30 cellular contexts compared by ENCODE assay signal in genomic region chr4:7565483-7565882, GRCh38.
"Had no signal": no experiment of that assay in that cellular context is flagged by ENCODE, and none has a peak within 500 bp of the region (broad histone marks: within the 10 kb centered on the region; RNA-seq: fewer than 3 reads in every experiment).

No MANE protein-coding gene starts in this region.

- H3K27ac ChIP-seq: neural progenitor cell, ovary, parathyroid adenoma, psoas muscle, skin epidermis, suprapubic skin, testis, tibial artery, transverse colon, upper lobe of right lung, vagina had no signal

- ATAC-seq: naive thymus-derived CD8-positive, alpha-beta T cell; natural killer cell treated with Interleukin-12 subunit alpha and Interleukin-12 subunit beta and Interleukin-15 and Interleukin-18, amount 100 ng/mL, for 72 hours; psoas muscle; right cardiac atrium; sciatic nerve; stimulated activated memory B cell treated with anti-CD40 and anti-IgM and Interleukin-4, amounts not matched to agents 10 μg/mL and 1 μg/mL and 100 μg/mL, for 72 hours; stimulated activated naive CD8-positive, alpha-beta T cell treated with anti-CD3 and anti-CD28 coated beads, Interleukin-15, amount 100 ng/mL, for 72 hours; stimulated activated naive CD8-positive, alpha-beta T cell treated with anti-CD3 and anti-CD28 coated beads, Interleukin-15, Interleukin-2, amounts not matched to agents 100 U/mL and 50 U/mL, for 24 hours; upper lobe of right lung had no signal

- DNase-seq: naive thymus-derived CD8-positive, alpha-beta T cell; occipital lobe; ovary; psoas muscle; right cardiac atrium; spleen; stimulated activated CD4-positive, alpha-beta T cell treated with anti-CD3 and anti-CD28 coated beads, Interleukin-12 subunit alpha, Interleukin-12 subunit beta, amount 100 ng/mL, for 4 hours; stimulated activated CD4-positive, alpha-beta T cell treated with anti-CD3 and anti-CD28 coated beads, Interleukin-1b, Interleukin-23, amount 100 ng/mL, for 48 hours; stimulated activated CD4-positive, alpha-beta T cell treated with anti-CD3 and anti-CD28 coated beads, Interleukin-4, amount 100 ng/mL, for 1 hour; stimulated activated CD4-positive, alpha-beta T cell treated with anti-CD3 and anti-CD28 coated beads, Interleukin-4, amount 100 ng/mL, for 4 hours; stimulated activated CD8-positive, alpha-beta memory T cell treated with anti-CD3 and anti-CD28 coated beads, Interleukin-4, amount 100 ng/mL, for 48 hours; stimulated activated naive CD4-positive, alpha-beta T cell; stimulated activated naive CD8-positive, alpha-beta T cell treated with anti-CD3 and anti-CD28 coated beads, Interleukin-15, amount 100 ng/mL, for 72 hours; stimulated activated naive CD8-positive, alpha-beta T cell treated with anti-CD3 and anti-CD28 coated beads, Interleukin-15, Interleukin-2, amounts not matched to agents 100 U/mL and 50 U/mL, for 24 hours; substantia nigra; testis; tibial artery; transverse colon; upper lobe of right lung had no signal

- H3K27me3 Mint-ChIP-seq: natural killer cell treated with Interleukin-12 subunit alpha and Interleukin-12 subunit beta and Interleukin-15 and Interleukin-18, amount 100 ng/mL, for 72 hours; stimulated activated memory B cell treated with anti-CD40 and anti-IgM and Interleukin-4, amounts not matched to agents 10 μg/mL and 1 μg/mL and 100 μg/mL, for 72 hours; stimulated activated naive CD8-positive, alpha-beta T cell treated with anti-CD3 and anti-CD28 coated beads, Interleukin-15, amount 100 ng/mL, for 72 hours had no signal

- H3K9me3 ChIP-seq: ovary, psoas muscle, spleen, suprapubic skin, testis, tibial artery, transverse colon, upper lobe of right lung, vagina had no signal

- H3K79me2 ChIP-seq: parathyroid adenoma had no signal

- H3K4me1 Mint-ChIP-seq: naive thymus-derived CD8-positive, alpha-beta T cell; stimulated activated memory B cell treated with anti-CD40 and anti-IgM and Interleukin-4, amounts not matched to agents 10 μg/mL and 1 μg/mL and 100 μg/mL, for 72 hours; stimulated activated naive CD8-positive, alpha-beta T cell treated with anti-CD3 and anti-CD28 coated beads, Interleukin-15, amount 100 ng/mL, for 72 hours had no signal

- H3K9ac ChIP-seq: neural progenitor cell, parathyroid adenoma had no signal

- H3K9me3 Mint-ChIP-seq: natural killer cell treated with Interleukin-12 subunit alpha and Interleukin-12 subunit beta and Interleukin-15 and Interleukin-18, amount 100 ng/mL, for 72 hours; neural progenitor cell; stimulated activated memory B cell treated with anti-CD40 and anti-IgM and Interleukin-4, amounts not matched to agents 10 μg/mL and 1 μg/mL and 100 μg/mL, for 72 hours; stimulated activated naive CD8-positive, alpha-beta T cell treated with anti-CD3 and anti-CD28 coated beads, Interleukin-15, amount 100 ng/mL, for 72 hours; type B pancreatic cell had no signal

- H3K27ac Mint-ChIP-seq: naive thymus-derived CD8-positive, alpha-beta T cell; natural killer cell treated with Interleukin-12 subunit alpha and Interleukin-12 subunit beta and Interleukin-15 and Interleukin-18, amount 100 ng/mL, for 72 hours; neural progenitor cell; progenitor cell of endocrine pancreas; stimulated activated memory B cell treated with anti-CD40 and anti-IgM and Interleukin-4, amounts not matched to agents 10 μg/mL and 1 μg/mL and 100 μg/mL, for 72 hours; stimulated activated naive CD8-positive, alpha-beta T cell treated with anti-CD3 and anti-CD28 coated beads, Interleukin-15, amount 100 ng/mL, for 72 hours; type B pancreatic cell had no signal

- H3K36me3 ChIP-seq: neural progenitor cell, ovary, spleen, suprapubic skin, tibial artery, transverse colon, upper lobe of right lung, vagina had no signal

- H3K4me2 ChIP-seq: neural progenitor cell, smooth muscle cell had no signal

- H3K4me1 ChIP-seq: parathyroid adenoma, psoas muscle, spleen, suprapubic skin, testis, tibial artery, transverse colon, upper lobe of right lung, vagina had no signal

- H3K27me3 ChIP-seq: neural progenitor cell, ovary, suprapubic skin, testis, transverse colon, upper lobe of right lung, vagina had no signal

- H3K4me3 ChIP-seq: neural progenitor cell, ovary, psoas muscle, skin epidermis, smooth muscle cell, spleen, suprapubic skin, testis, tibial artery, transverse colon, upper lobe of right lung, vagina had no signal

- H2AFZ ChIP-seq: neural progenitor cell, parathyroid adenoma had no signal

- H3K36me3 Mint-ChIP-seq: naive thymus-derived CD8-positive, alpha-beta T cell; natural killer cell treated with Interleukin-12 subunit alpha and Interleukin-12 subunit beta and Interleukin-15 and Interleukin-18, amount 100 ng/mL, for 72 hours; neural progenitor cell; stimulated activated memory B cell treated with anti-CD40 and anti-IgM and Interleukin-4, amounts not matched to agents 10 μg/mL and 1 μg/mL and 100 μg/mL, for 72 hours; type B pancreatic cell had no signal

- H3K4me3 Mint-ChIP-seq: naive thymus-derived CD8-positive, alpha-beta T cell; natural killer cell treated with Interleukin-12 subunit alpha and Interleukin-12 subunit beta and Interleukin-15 and Interleukin-18, amount 100 ng/mL, for 72 hours; neural progenitor cell; stimulated activated memory B cell treated with anti-CD40 and anti-IgM and Interleukin-4, amounts not matched to agents 10 μg/mL and 1 μg/mL and 100 μg/mL, for 72 hours; stimulated activated naive CD8-positive, alpha-beta T cell treated with anti-CD3 and anti-CD28 coated beads, Interleukin-15, amount 100 ng/mL, for 72 hours; type B pancreatic cell had no signal
